ENCODE assay signal across 17 cellular contexts in genomic region chr18:12066910-12067511, GRCh38. TPM values are rescaled to one million over a fixed set of nuclear protein-coding genes. Genes with fewer than 3 reads are reported as not detected.
DNase-seq lines count a peak whose midpoint lies in the region; ATAC-seq and TF ChIP-seq lines count a peak whose summit lies in the region.
"Had no signal": no experiment of that assay in that cellular context is flagged by ENCODE, and none has a peak within 500 bp of the region (broad histone marks: within the 10 kb centered on the region; RNA-seq: fewer than 3 reads in every experiment).

No MANE protein-coding gene starts in this region.

- H3K4me3 ChIP-seq in sigmoid colon, result no peak overlapping the region
- no peak overlapping the region for H3K4me3 ChIP-seq in aorta (ENCODE audit: low read length in 2 of 2)
- no peak overlapping the region for H3K4me3 ChIP-seq in ascending aorta
- H3K4me3 ChIP-seq: HAP-1 had no signal

- H3K4me1 Mint-ChIP-seq in stimulated activated naive CD8-positive, alpha-beta T cell treated with anti-CD3 and anti-CD28 coated beads, Interleukin-15, amount 100 ng/mL, for 72 hours, result no peaks in the 10 kb centered on the region
- H3K4me1 Mint-ChIP-seq: CD4-positive, CD25-positive, alpha-beta regulatory T cell; CD8-positive, alpha-beta memory T cell had no signal

- 97% methylated on average over 47 of the region's 47 CpGs for WGBS in sigmoid colon, 2 donors
- WGBS in aorta, 2 donors, result 98% methylated on average over 46 to 47 of the region's 47 CpGs

- H3K9me3 ChIP-seq in sigmoid colon, result no peaks in the 10 kb centered on the region
- no peaks in the 10 kb centered on the region for H3K9me3 ChIP-seq in aorta (ENCODE audit: control insufficient read depth, low read length)
- no peaks in the 10 kb centered on the region for H3K9me3 ChIP-seq in ascending aorta
- H3K9me3 ChIP-seq: BE2C, Caco-2, HAP-1 had no signal

- TF ChIP-seq CTCF in sigmoid colon (IDR thresholded peaks at IDR 0.05), result no peak
- no peak for TF ChIP-seq CTCF in ascending aorta (IDR thresholded peaks at IDR 0.05)

- peak; percentile 22 for ATAC-seq in stimulated activated naive CD8-positive, alpha-beta T cell treated with anti-CD3 and anti-CD28 coated beads, Interleukin-15, amount 100 ng/mL, for 72 hours
- no peak for ATAC-seq in stimulated activated naive CD8-positive, alpha-beta T cell treated with anti-CD3 and anti-CD28 coated beads, Interleukin-15, Interleukin-2, amounts not matched to agents 100 U/mL and 50 U/mL, for 24 hours
- ATAC-seq in esophagus mucosa (peak; percentile 30), aorta (ENCODE audit: low FRiP score) (peak; percentile 22), HG02973 (IDR thresholded peaks at IDR 0.05; ENCODE audit: unreplicated experiment) (no peak)

- no peak for DNase-seq in stimulated activated naive CD8-positive, alpha-beta T cell treated with anti-CD3 and anti-CD28 coated beads, Interleukin-15, amount 100 ng/mL, for 72 hours
- no peak for DNase-seq in stimulated activated naive CD8-positive, alpha-beta T cell treated with anti-CD3 and anti-CD28 coated beads, Interleukin-15, Interleukin-2, amounts not matched to agents 100 U/mL and 50 U/mL, for 24 hours
- DNase-seq in sigmoid colon, result peak; percentile 61
- DNase-seq in aorta, result no peak
- no peak for DNase-seq in ascending aorta (ENCODE audit: low spot score in 2 of 2)
- no peak for DNase-seq in SW 1271 (lab: John Stamatoyannopoulos, UW)
- DNase-seq: BE2C; C1 segment of cervical spinal cord; Caco-2; CD4-positive, CD25-positive, alpha-beta regulatory T cell; CD8-positive, alpha-beta memory T cell had no signal

- H3K4me3 Mint-ChIP-seq in stimulated activated naive CD8-positive, alpha-beta T cell treated with anti-CD3 and anti-CD28 coated beads, Interleukin-15, amount 100 ng/mL, for 72 hours, result no peak overlapping the region
- H3K4me3 Mint-ChIP-seq: CD4-positive, CD25-positive, alpha-beta regulatory T cell; CD8-positive, alpha-beta memory T cell had no signal

- no peak overlapping the region for H3K27ac Mint-ChIP-seq in stimulated activated naive CD8-positive, alpha-beta T cell treated with anti-CD3 and anti-CD28 coated beads, Interleukin-15, amount 100 ng/mL, for 72 hours
- H3K27ac Mint-ChIP-seq: CD4-positive, CD25-positive, alpha-beta regulatory T cell; CD8-positive, alpha-beta memory T cell had no signal

- TF ChIP-seq EP300 in sigmoid colon (IDR thresholded peaks at IDR 0.05), result no peak

- H3K27me3 ChIP-seq in sigmoid colon, result no peaks in the 10 kb centered on the region
- H3K27me3 ChIP-seq in aorta (ENCODE audit: control insufficient read depth in 1 of 2, insufficient read depth in 2 of 2, low read length in 1 of 2), result no peaks in the 10 kb centered on the region
- H3K27me3 ChIP-seq in ascending aorta, result no peaks in the 10 kb centered on the region
- H3K27me3 ChIP-seq: BE2C had no signal

- intact Hi-C loops in sigmoid colon (cut with DNase I), result no loop called here
- intact Hi-C loops in aorta (cut with DNase I), result loop anchor here in 1 of 2 donors (10.0 kb wide), 1 partner anchor 168 kb away; no protein-coding TSS in a partner anchor
- intact Hi-C loops in ascending aorta (cut with DNase I), result loop anchor here (5.0 kb wide), 1 partner anchor 170 kb away; no protein-coding TSS in a partner anchor

- H3K27me3 Mint-ChIP-seq in stimulated activated naive CD8-positive, alpha-beta T cell treated with anti-CD3 and anti-CD28 coated beads, Interleukin-15, amount 100 ng/mL, for 72 hours, result peaks cover 13% of the 10 kb centered on the region

- no peaks in the 10 kb centered on the region for H3K36me3 ChIP-seq in sigmoid colon
- H3K36me3 ChIP-seq in aorta (ENCODE audit: control insufficient read depth in 1 of 2, insufficient read depth in 2 of 2, low read length in 1 of 2), result no peaks in the 10 kb centered on the region
- no peaks in the 10 kb centered on the region for H3K36me3 ChIP-seq in ascending aorta
- H3K36me3 ChIP-seq: BE2C, HAP-1 had no signal

- H3K27ac ChIP-seq in sigmoid colon (no peak overlapping the region), aorta (ENCODE audit: low read depth in 1 of 2, low read length in 2 of 2) (no peak overlapping the region), ascending aorta (no peak overlapping the region)

- no peak for TF ChIP-seq POLR2A in sigmoid colon (IDR thresholded peaks at IDR 0.05)

- H3K4me1 ChIP-seq in sigmoid colon (no peaks in the 10 kb centered on the region), aorta (ENCODE audit: control insufficient read depth in 1 of 2, insufficient read depth in 2 of 2, low read length in 2 of 2) (no peaks in the 10 kb centered on the region), ascending aorta (no peaks in the 10 kb centered on the region)
- H3K4me1 ChIP-seq: BE2C, Caco-2, HAP-1 had no signal

- H3K9me3 Mint-ChIP-seq in stimulated activated naive CD8-positive, alpha-beta T cell treated with anti-CD3 and anti-CD28 coated beads, Interleukin-15, amount 100 ng/mL, for 72 hours, result no peaks in the 10 kb centered on the region
- H3K9me3 Mint-ChIP-seq: CD4-positive, CD25-positive, alpha-beta regulatory T cell; CD8-positive, alpha-beta memory T cell had no signal

RNA-seq across cellular contexts. Expression of gene ANKRD62, which starts 26.6 kb away (rescaled TPM):
- total RNA-seq in esophagus mucosa (0.48 TPM), sigmoid colon (under 1 TPM in 1 of 4 donors, not detected in 3; 0.55 TPM), aorta (not detected), ascending aorta (not detected)
- polyA plus RNA-seq in sigmoid colon (under 1 TPM in 1 of 3 donors, not detected in 2; 0.03 TPM), aorta (not detected)
- total RNA-seq: A172; Caco-2; CD4-positive, CD25-positive, alpha-beta regulatory T cell; CD8-positive, alpha-beta memory T cell; H1; HT-29 had no signal
- polyA plus RNA-seq: CD4-positive, CD25-positive, alpha-beta regulatory T cell; CD8-positive, alpha-beta memory T cell; H1 had no signal

Comparison
In these comparisons a context has a peak if more than half of its experiments do, and no peak if none do; other contexts are left out.
1. ATAC-seq: peak in stimulated activated naive CD8-positive, alpha-beta T cell treated with anti-CD3 and anti-CD28 coated beads, Interleukin-15, amount 100 ng/mL, for 72 hours (single experiment), esophagus mucosa (single experiment) and aorta (single experiment); none in stimulated activated naive CD8-positive, alpha-beta T cell treated with anti-CD3 and anti-CD28 coated beads, Interleukin-15, Interleukin-2, amounts not matched to agents 100 U/mL and 50 U/mL, for 24 hours (single experiment) and HG02973 (single experiment).